Comparison of ENCODE assay signal across 8 cellular contexts in the genomic region with DNA sequence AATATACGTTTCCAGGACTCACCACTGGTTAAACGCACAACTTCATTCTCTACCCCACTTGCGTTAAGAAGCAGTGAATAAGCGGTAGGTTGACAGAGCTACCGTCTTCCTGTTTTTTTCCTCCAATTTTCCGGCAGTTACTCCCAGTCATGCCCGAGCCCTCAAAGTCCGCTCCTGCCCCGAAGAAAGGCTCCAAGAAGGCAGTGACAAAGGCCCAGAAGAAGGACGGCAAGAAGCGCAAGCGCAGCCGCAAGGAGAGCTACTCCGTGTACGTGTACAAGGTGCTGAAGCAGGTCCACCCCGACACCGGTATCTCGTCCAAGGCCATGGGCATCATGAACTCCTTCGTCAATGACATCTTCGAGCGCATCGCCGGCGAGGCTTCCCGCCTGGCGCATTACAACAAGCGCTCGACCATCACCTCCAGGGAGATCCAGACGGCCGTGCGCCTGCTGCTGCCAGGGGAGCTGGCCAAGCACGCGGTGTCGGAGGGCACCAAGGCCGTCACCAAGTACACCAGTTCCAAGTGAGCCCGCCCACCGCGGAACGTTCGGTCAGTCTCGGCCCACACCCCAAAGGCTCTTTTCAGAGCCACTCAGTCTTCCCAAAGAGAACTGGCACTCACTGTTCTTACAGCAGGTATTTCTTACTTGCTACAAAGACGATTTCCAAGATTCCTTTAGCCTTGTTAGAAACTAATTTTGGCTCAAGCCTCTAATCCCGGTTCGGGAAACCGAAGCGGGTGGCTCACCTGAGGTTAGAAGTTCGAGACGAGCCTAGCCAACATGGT.
A peak's percentile ranks its signal among the peaks of the same experiment; 100 is the strongest.
DNase-seq lines count a peak whose midpoint lies in the region; ATAC-seq and TF ChIP-seq lines count a peak whose summit lies in the region.
"Not testable (repeated sequence)": the region's sequence is repeated elsewhere in the genome, so short reads cannot be mapped to it uniquely, and the experiment has no call there.

No MANE protein-coding gene starts in this region.

- ATAC-seq in GM18517 (IDR thresholded peaks at IDR 0.05; ENCODE audit: unreplicated experiment) = peak; percentile 1
- peak; percentile 16 for ATAC-seq in HG03432 (IDR thresholded peaks at IDR 0.05; ENCODE audit: unreplicated experiment)
- ATAC-seq in activated CD8-positive, alpha-beta memory T cell treated with anti-CD3 and anti-CD28 coated beads, Interleukin-2, amount 10 ng/mL, durations not matched to agents 7 days and 5 days = peak; percentile 15

- H3K4me1 ChIP-seq in OCI-LY1 (ENCODE audit: insufficient read depth, low read length, severe bottlenecking) = peaks cover 45% of the 10 kb centered on the region
- H3K4me1 ChIP-seq in ectodermal cell (ENCODE audit: control insufficient read depth, insufficient read depth, low read length) = not testable (repeated sequence)

- not testable (repeated sequence) for H3K4me3 Mint-ChIP-seq in activated CD8-positive, alpha-beta memory T cell treated with anti-CD3 and anti-CD28 coated beads, Interleukin-2, amount 10 ng/mL, durations not matched to agents 7 days and 5 days

- not testable (repeated sequence) for H3K9me3 Mint-ChIP-seq in activated CD8-positive, alpha-beta memory T cell treated with anti-CD3 and anti-CD28 coated beads, Interleukin-2, amount 10 ng/mL, durations not matched to agents 7 days and 5 days (ENCODE audit: low read depth)

- H3K4me1 Mint-ChIP-seq in activated CD8-positive, alpha-beta memory T cell treated with anti-CD3 and anti-CD28 coated beads, Interleukin-2, amount 10 ng/mL, durations not matched to agents 7 days and 5 days = peaks cover 30% of the 10 kb centered on the region

- H3K79me2 ChIP-seq in OCI-LY1 (ENCODE audit: insufficient read depth, low read length) = not testable (repeated sequence)

- peak overlapping the region; percentile 100 for H3K9ac ChIP-seq in OCI-LY1 (ENCODE audit: low read length)

- peak; percentile 77 for DNase-seq in activated CD8-positive, alpha-beta memory T cell treated with anti-CD3 and anti-CD28 coated beads, Interleukin-2, amount 10 ng/mL, durations not matched to agents 7 days and 5 days
- peak; percentile 63 for DNase-seq in kidney tubule cell (ENCODE audit: low spot score)
- peak; percentile 87 for DNase-seq in retina

- not testable (repeated sequence) for H3K27ac Mint-ChIP-seq in activated CD8-positive, alpha-beta memory T cell treated with anti-CD3 and anti-CD28 coated beads, Interleukin-2, amount 10 ng/mL, durations not matched to agents 7 days and 5 days

- H2AFZ ChIP-seq in OCI-LY1 (ENCODE audit: low read length) = not testable (repeated sequence)

- CTCF ChIA-PET in activated CD8-positive, alpha-beta memory T cell treated with anti-CD3 and anti-CD28 coated beads, Interleukin-2, amount 10 ng/mL, durations not matched to agents 7 days and 5 days (lab: Charles Lee) = interaction anchor here (0.9 to 7.3 kb wide), 8 partner anchors 15 to 693 kb away, joined by 3 to 81 read pairs (median 6); a partner anchor contains a TSS

- H3K4me2 ChIP-seq in OCI-LY1 (ENCODE audit: low read length) = peak overlapping the region; percentile 81

- H3K9me2 ChIP-seq in OCI-LY1 (ENCODE audit: low read depth, low read length) = not testable (repeated sequence)

- H3K27me3 Mint-ChIP-seq in activated CD8-positive, alpha-beta memory T cell treated with anti-CD3 and anti-CD28 coated beads, Interleukin-2, amount 10 ng/mL, durations not matched to agents 7 days and 5 days = not testable (repeated sequence)

- peaks cover 20% of the 10 kb centered on the region for H3K36me3 Mint-ChIP-seq in activated CD8-positive, alpha-beta memory T cell treated with anti-CD3 and anti-CD28 coated beads, Interleukin-2, amount 10 ng/mL, durations not matched to agents 7 days and 5 days

- H3K27me3 ChIP-seq in OCI-LY1 (ENCODE audit: insufficient read depth, low read length); ectodermal cell (ENCODE audit: control insufficient read depth, insufficient read depth, low read length, poor library complexity, severe bottlenecking): not testable (repeated sequence)

- peak overlapping the region; percentile 100 for H3K27ac ChIP-seq in 22Rv1
- H3K27ac ChIP-seq in OCI-LY1 (ENCODE audit: low read depth, low read length, poor library complexity, severe bottlenecking) = peak overlapping the region; percentile 100
- peak overlapping the region; percentile 100 for H3K27ac ChIP-seq in ectodermal cell (ENCODE audit: insufficient read depth, low read depth, low read length, poor library complexity, severe bottlenecking)

- H3F3A ChIP-seq in OCI-LY1 (ENCODE audit: insufficient read depth, low read length) = not testable (repeated sequence)

- not testable (repeated sequence) for TF ChIP-seq CTCF in 22Rv1 (IDR thresholded peaks at IDR 0.05); OCI-LY1 (IDR thresholded peaks at IDR 0.05; ENCODE audit: low read length)

- H3K9me3 ChIP-seq in OCI-LY1 (ENCODE audit: low read length); ectodermal cell (ENCODE audit: control insufficient read depth, low read length): not testable (repeated sequence)

- H3K4me3 ChIP-seq in OCI-LY1 (ENCODE audit: low read depth, low read length, poor library complexity, severe bottlenecking) (peak overlapping the region; percentile 89), ectodermal cell (ENCODE audit: insufficient read depth, low read depth, low read length) (peak overlapping the region; percentile 76)

- 0% methylated on average over 48 of the region's 48 CpGs for WGBS in ectodermal cell, 2 experiments

- H3K36me3 ChIP-seq in OCI-LY1 (ENCODE audit: insufficient read depth, low read length); ectodermal cell (ENCODE audit: control insufficient read depth, insufficient read depth, low read length): not testable (repeated sequence)

- H4K20me1 ChIP-seq in OCI-LY1 (ENCODE audit: insufficient read depth, low read length) = not testable (repeated sequence)

Comparison
In these comparisons a context has a peak if more than half of its experiments do, and no peak if none do; other contexts are left out.
1. Peak in every context shown above with its lines: DNase-seq, ATAC-seq, H3K4me3 ChIP-seq and H3K27ac ChIP-seq.